Comparison of ENCODE assay signal across 27 cellular contexts in the genomic region with DNA sequence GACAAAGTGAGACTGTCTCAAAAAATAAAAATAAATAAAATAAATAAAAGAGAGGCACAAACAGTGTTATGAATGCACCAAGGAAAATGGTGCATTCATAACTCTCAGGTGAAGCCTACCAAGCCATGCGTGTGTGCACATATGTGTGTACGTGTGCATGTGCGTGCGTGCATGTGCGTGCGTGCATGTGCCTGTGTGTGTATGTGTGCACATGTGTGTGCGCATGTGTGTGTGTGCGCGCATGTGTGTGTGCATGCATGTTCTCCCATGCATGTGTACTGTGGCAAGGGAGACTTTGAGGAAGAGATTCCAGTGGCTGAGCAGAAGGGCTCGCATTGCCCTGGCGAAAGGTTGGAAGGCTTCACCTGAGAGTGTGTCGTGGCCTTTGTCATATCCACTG. TPM values are rescaled to one million over a fixed set of nuclear protein-coding genes. Genes with fewer than 3 reads are reported as not detected.
A peak's percentile ranks its signal among the peaks of the same experiment; 100 is the strongest.
DNase-seq lines count a peak whose midpoint lies in the region; ATAC-seq, FAIRE-seq and TF ChIP-seq lines count a peak whose summit lies in the region.
"Had no signal": no experiment of that assay in that cellular context is flagged by ENCODE, and none has a peak within 500 bp of the region (broad histone marks: within the 10 kb centered on the region; RNA-seq: fewer than 3 reads in every experiment).

No MANE protein-coding gene starts in this region.

- H3K4me1 ChIP-seq in Karpas-422 (ENCODE audit: low read length) = peaks cover 46% of the 10 kb centered on the region
- peaks cover 0 to 23% (median 16%) of the 10 kb centered on the region in 4 experiments; a peak in 6 of 7 replicates for H3K4me1 ChIP-seq in H1 (replicated peaks in 1 of 4; ENCODE audit: control insufficient read depth in 3 of 4, insufficient read depth in 4 of 4, low read length in 3 of 4)
- peaks cover 12 to 17% of the 10 kb centered on the region in 2 experiments for H3K4me1 ChIP-seq in trophoblast cell (ENCODE audit: control insufficient read depth in 1 of 2, insufficient read depth in 2 of 2, low read length in 2 of 2)
- H3K4me1 ChIP-seq: foreskin keratinocyte had no signal

- H3K27ac ChIP-seq in Karpas-422 (ENCODE audit: low read length) (peak overlapping the region; percentile 75; the same call in 1 of the 2 replicates), H1 (ENCODE audit: low read depth, low read length) (no peak overlapping the region), trophoblast cell (ENCODE audit: low read depth, low read length) (no peak overlapping the region)
- H3K27ac ChIP-seq: A549, foreskin keratinocyte, ovary had no signal

- H2BK5ac ChIP-seq in H1 (ENCODE audit: low read depth, low read length) = no peak overlapping the region; the same call in 1 of the 2 replicates
- no peak overlapping the region for H2BK5ac ChIP-seq in trophoblast cell (ENCODE audit: low read depth, low read length, poor library complexity)

- no peak overlapping the region for H3K4me3 ChIP-seq in Karpas-422 (ENCODE audit: low read length)
- H3K4me3 ChIP-seq in H1 (ENCODE audit: extremely low read depth in 1 of 4, insufficient read depth in 2 of 4, low read depth in 3 of 4, low read length in 4 of 4) = no peak overlapping the region
- H3K4me3 ChIP-seq in trophoblast cell (ENCODE audit: low read depth, low read length) = peak overlapping the region; percentile 8
- H3K4me3 ChIP-seq: A549, ovary had no signal

- peaks cover 48% of the 10 kb centered on the region for H3K4me1 Mint-ChIP-seq in activated T-cell treated with anti-CD3 and anti-CD28 coated beads, Interleukin-2, amount 50 U/mL, for 24 hours (ENCODE audit: low read depth)

- H4K8ac ChIP-seq in H1 (ENCODE audit: extremely low read depth, insufficient read depth, low read length) (no peak overlapping the region), trophoblast cell (ENCODE audit: low read depth, low read length) (no peak overlapping the region)

- no peak for FAIRE-seq in H1 (lab: Jason Lieb, UNC)
- FAIRE-seq: A549, islet of Langerhans, urothelium cell line had no signal

- H3K79me2 ChIP-seq in Karpas-422 (ENCODE audit: low read length) = no peaks in the 10 kb centered on the region
- no peaks in the 10 kb centered on the region for H3K79me2 ChIP-seq in H1 (ENCODE audit: control insufficient read depth in 1 of 2, insufficient read depth in 2 of 2, low read length in 2 of 2)
- no peaks in the 10 kb centered on the region for H3K79me2 ChIP-seq in trophoblast cell (ENCODE audit: control insufficient read depth, insufficient read depth, low read length, poor library complexity)

- no peaks in the 10 kb centered on the region for H3K9me2 ChIP-seq in Karpas-422 (replicated peaks; ENCODE audit: insufficient read depth, low read length)

- H3K14ac ChIP-seq in H1 (ENCODE audit: insufficient read length) (no peak overlapping the region), trophoblast cell (ENCODE audit: low read length) (no peak overlapping the region)

- H3K9ac ChIP-seq in Karpas-422 (ENCODE audit: low read length) (no peak overlapping the region), H1 (replicated peaks in 1 of 4; ENCODE audit: extremely low read depth in 1 of 4, low read depth in 3 of 4, low read length in 3 of 4) (peak overlapping the region in 1 of 4 experiments; percentile 10; a peak in 1 of 7 replicates), trophoblast cell (ENCODE audit: low read length) (no peak overlapping the region)

- peak overlapping the region; percentile 97 for H2BK15ac ChIP-seq in H1 (ENCODE audit: low read length)

- TF ChIP-seq RAD21 in H1 (IDR thresholded peaks at IDR 0.05 in 1 of 2, conservative IDR thresholded peaks at IDR 0.05 in 1 of 2; ENCODE audit: low read depth in 2 of 2, low read length in 2 of 2) = no peak

- H3K4me3 Mint-ChIP-seq in activated T-cell treated with anti-CD3 and anti-CD28 coated beads, Interleukin-2, amount 50 U/mL, for 24 hours = peak overlapping the region; percentile 99

- H2BK12ac ChIP-seq in H1 (ENCODE audit: low read depth, low read length) = peak overlapping the region; percentile 86; the same call in 1 of the 2 replicates
- no peak overlapping the region for H2BK12ac ChIP-seq in trophoblast cell (ENCODE audit: low read length)

- no peaks in the 10 kb centered on the region for H3K9me3 ChIP-seq in Karpas-422 (ENCODE audit: low read length)
- H3K9me3 ChIP-seq in H1 (ENCODE audit: insufficient read depth in 2 of 2, low read depth in 1 of 2, low read length in 1 of 2) = no peaks in the 10 kb centered on the region
- H3K9me3 ChIP-seq in trophoblast cell (ENCODE audit: insufficient read depth, low read depth, low read length) = no peaks in the 10 kb centered on the region
- H3K9me3 ChIP-seq: A549, ovary had no signal

- no peaks in the 10 kb centered on the region for H3K36me3 ChIP-seq in Karpas-422 (ENCODE audit: insufficient read depth, low read length)
- no peaks in the 10 kb centered on the region for H3K36me3 ChIP-seq in H1 (ENCODE audit: control insufficient read depth in 2 of 4, insufficient read depth in 4 of 4, low read length in 3 of 4)
- no peaks in the 10 kb centered on the region for H3K36me3 ChIP-seq in trophoblast cell (ENCODE audit: control insufficient read depth in 1 of 2, insufficient read depth in 2 of 2, low read length in 2 of 2)
- H3K36me3 ChIP-seq: cardiac muscle cell, ovary had no signal

- peak overlapping the region; percentile 4 for H4K5ac ChIP-seq in H1 (ENCODE audit: insufficient read length, low read depth, low read length)

- H3K18ac ChIP-seq in H1 (ENCODE audit: extremely low read depth, low read length) = no peak overlapping the region
- no peak overlapping the region for H3K18ac ChIP-seq in trophoblast cell (ENCODE audit: low read length)

- no peaks in the 10 kb centered on the region for H3K9me3 Mint-ChIP-seq in activated T-cell treated with anti-CD3 and anti-CD28 coated beads, Interleukin-2, amount 50 U/mL, for 24 hours
- H3K9me3 Mint-ChIP-seq: activated CD4-positive, alpha-beta T cell treated with anti-CD3 and anti-CD28 coated beads, Interleukin-2, amount 10 ng/mL, durations not matched to agents 24 days and 14 days had no signal

- TF ChIP-seq POLR2A in H1 (IDR thresholded peaks at IDR 0.05; ENCODE audit: control extremely low read depth in 1 of 2, low read depth in 2 of 2, low read length in 2 of 2) = no peak

- peak overlapping the region; percentile 99 for H4K91ac ChIP-seq in H1 (replicated peaks; ENCODE audit: insufficient read length, low read length)
- no peak overlapping the region for H4K91ac ChIP-seq in trophoblast cell (ENCODE audit: low read depth, low read length)

- peak overlapping the region; percentile 80 for H2BK20ac ChIP-seq in H1 (ENCODE audit: low read length)

- peak overlapping the region; percentile 18 for H3K56ac ChIP-seq in H1 (replicated peaks; ENCODE audit: insufficient read length, low read depth, low read length)

- H3K4ac ChIP-seq in H1 (replicated peaks; ENCODE audit: insufficient read length, low read depth, low read length) (peak overlapping the region; percentile 94), trophoblast cell (ENCODE audit: low read depth, low read length) (no peak overlapping the region)

- no peaks in the 10 kb centered on the region; the same call in 1 of the 2 replicates for H3K23me2 ChIP-seq in H1 (ENCODE audit: low read depth, low read length)

- ATAC-seq in GM19328 (IDR thresholded peaks at IDR 0.05; ENCODE audit: unreplicated experiment) = no peak
- ATAC-seq: A549, foreskin keratinocyte, PC-3, right cardiac atrium had no signal

- 94% methylated on average over 12 of the region's 12 CpGs; no CpG with 5 or more reads in 1 of the 2 experiments for WGBS in H1 (ENCODE audit: extremely low coverage in 1 of 2, insufficient coverage in 1 of 2, insufficient read length in 1 of 2, insufficient replicate concordance in 2 of 2, low coverage in 1 of 2, low lambda C conversion rate in 2 of 2, missing lambda C conversion rate in 1 of 2), 2 experiments
- WGBS in trophoblast cell (ENCODE audit: extremely low coverage, insufficient coverage, insufficient read length) = no CpG with 5 or more reads among the region's 12 CpGs

- H4K20me1 ChIP-seq in Karpas-422 (ENCODE audit: insufficient read depth, low read depth, low read length) (no peaks in the 10 kb centered on the region), H1 (replicated peaks in 1 of 2; ENCODE audit: control insufficient read depth in 1 of 2, insufficient read depth in 2 of 2, low read length in 2 of 2) (peaks cover 0 to 2% of the 10 kb centered on the region in 2 experiments)

- CTCF ChIA-PET in H1 (lab: Charles Lee; ENCODE audit: partially characterized antibody) = interaction anchor here (1.2 to 1.7 kb wide), 2 partner anchors 8 to 17 kb away, joined by 4 to 5 read pairs; no protein-coding TSS in a partner anchor

- POLR2A ChIA-PET in H1 (lab: Charles Lee; ENCODE audit: partially characterized antibody) = interaction anchor here (1.0 to 3.7 kb wide), 8 partner anchors 10 to 42 kb away, joined by 3 to 59 read pairs (median 7); a partner anchor contains a TSS

- H2AFZ ChIP-seq in Karpas-422 (ENCODE audit: low read length) (no peak overlapping the region), H1 (ENCODE audit: low read length) (no peak overlapping the region), trophoblast cell (ENCODE audit: insufficient read depth, low read length, poor library complexity) (no peak overlapping the region)

- no peak for TF ChIP-seq CTCF in H1 (IDR thresholded peaks at IDR 0.05; ENCODE audit: control extremely low read depth in 1 of 3, insufficient read depth in 1 of 3, low read depth in 1 of 3, low read length in 3 of 3)

- H4K12ac ChIP-seq in trophoblast cell (ENCODE audit: low read depth, low read length) = no peak overlapping the region

- H3K27me3 Mint-ChIP-seq in activated T-cell treated with anti-CD3 and anti-CD28 coated beads, Interleukin-2, amount 50 U/mL, for 24 hours = no peaks in the 10 kb centered on the region
- H3K27me3 Mint-ChIP-seq: activated CD4-positive, alpha-beta T cell treated with anti-CD3 and anti-CD28 coated beads, Interleukin-2, amount 10 ng/mL, durations not matched to agents 24 days and 14 days had no signal

- H3K4me2 ChIP-seq in Karpas-422 (ENCODE audit: low read depth, low read length, poor library complexity, severe bottlenecking) (no peak overlapping the region), H1 (ENCODE audit: insufficient read depth in 1 of 2, low read depth in 2 of 2, low read length in 2 of 2) (peak overlapping the region; percentile 11 to 66; a peak in 2 of 4 replicates), trophoblast cell (ENCODE audit: low read length) (no peak overlapping the region)
- H3K4me2 ChIP-seq: A549 had no signal

- H2AK5ac ChIP-seq in H1 (ENCODE audit: low read depth, low read length) (peak overlapping the region; percentile 98), trophoblast cell (ENCODE audit: low read length) (no peak overlapping the region)

- H2BK120ac ChIP-seq in H1 (replicated peaks; ENCODE audit: low read depth, low read length) (peak overlapping the region; percentile 57), trophoblast cell (ENCODE audit: insufficient read depth, low read length, poor library complexity) (no peak overlapping the region)

- H3K27me3 ChIP-seq in Karpas-422 (ENCODE audit: low read length) = no peaks in the 10 kb centered on the region
- no peaks in the 10 kb centered on the region; a peak in 1 of 7 replicates for H3K27me3 ChIP-seq in H1 (replicated peaks in 1 of 4; ENCODE audit: control insufficient read depth in 3 of 4, extremely low read depth in 1 of 4, insufficient read depth in 3 of 4, low read length in 3 of 4)
- H3K27me3 ChIP-seq in trophoblast cell (ENCODE audit: insufficient read depth, low read length) = no peaks in the 10 kb centered on the region
- H3K27me3 ChIP-seq: cardiac muscle cell, ovary had no signal

- H3K23ac ChIP-seq in H1 (ENCODE audit: insufficient read length) = no peak overlapping the region
- H3K23ac ChIP-seq in trophoblast cell (ENCODE audit: low read length) = no peak overlapping the region

- TF ChIP-seq EP300 in H1 (IDR thresholded peaks at IDR 0.05; ENCODE audit: borderline replicate concordance in 1 of 2, low read depth in 2 of 2, low read length in 2 of 2) = no peak

- peaks cover 65% of the 10 kb centered on the region for H3K36me3 Mint-ChIP-seq in activated T-cell treated with anti-CD3 and anti-CD28 coated beads, Interleukin-2, amount 50 U/mL, for 24 hours (ENCODE audit: low read depth)

- no peak for DNase-seq in activated T-cell treated with anti-CD3 and anti-CD28 coated beads, Interleukin-2, amount 50 U/mL, for 24 hours
- DNase-seq in activated T-cell treated with anti-CD3 and anti-CD28 coated beads for 4 hours (no peak), Karpas-422 (no peak), H1 (ENCODE audit: low read depth in 1 of 2, low spot score in 2 of 2) (no peak), trophoblast cell (no peak), HCEC 1CT (no peak), activated gamma-delta T cell treated with Interleukin-2 at 50 U/mL for 16 hours (no peak)
- DNase-seq: activated CD4-positive, alpha-beta T cell treated with anti-CD3 and anti-CD28 coated beads, Interleukin-2, amount 10 ng/mL, durations not matched to agents 24 days and 14 days; activated CD8-positive, alpha-beta memory T cell treated with anti-CD3 and anti-CD28 coated beads, Interleukin-2, amount 50 U/mL, for 48 hours; activated gamma-delta T cell; amygdala; dermis blood vessel endothelial cell; foreskin keratinocyte; hippocampal formation; NCI-H187; NCI-H774; ovary; PC-3; right cardiac atrium; SHP77 had no signal

- H3K79me1 ChIP-seq in H1 (ENCODE audit: low read depth, low read length) = 0 out of 2 replicates have a peak, but pooled peaks cover 2% of the 10 kb centered on the region
- H3K79me1 ChIP-seq in trophoblast cell (ENCODE audit: low read length) = peaks cover 16% of the 10 kb centered on the region

- H3K27ac Mint-ChIP-seq in activated T-cell treated with anti-CD3 and anti-CD28 coated beads, Interleukin-2, amount 50 U/mL, for 24 hours = no peak overlapping the region

RNA-seq across cellular contexts. Expression of a gene that starts 4.7 kb away (rescaled TPM):
- 0.63 and 1.0 TPM in 2 replicates for total RNA-seq in Karpas-422 (2014; rRNA removed; shearing (Covaris generic); ENCODE audit: low replicate concordance)
- 1.6 and 1.8 TPM in 2 replicates for total RNA-seq in H1 (2021; fragmentation: NEBNext Ultra II Directional; extraction: Animal tissue kit (Norgen Biotek cat#: 25700))
- 1.3 and 1.5 TPM in 2 replicates for polyA plus RNA-seq in H1 (2011; rRNA removed)
- 0.76 TPM for polyA plus RNA-seq in H1 (2011; cell fraction: cytosol; rRNA removed)
- 2.7 TPM for polyA plus RNA-seq in H1 (2011; cell fraction: nucleus; rRNA removed)
- 0.46 to 1.7 TPM (median 0.89 TPM) in 4 replicates for polyA plus RNA-seq in H1 (2012, experiment 1 of 2)
- 0.92 TPM for polyA plus RNA-seq in H1 (2012, experiment 2 of 2)
- polyA plus RNA-seq in H1 (2013, experiment 1 of 2) = 4.0 TPM
- 3.8 TPM for polyA plus RNA-seq in H1 (2013, experiment 2 of 2)
- polyA minus RNA-seq in H1 (2011; rRNA and poly(A)+ RNA removed) = 2.1 and 3.2 TPM in 2 replicates
- polyA minus RNA-seq in H1 (2011; cell fraction: cytosol; rRNA and poly(A)+ RNA removed) = 0.44 TPM
- polyA minus RNA-seq in H1 (2011; cell fraction: nucleus; rRNA and poly(A)+ RNA removed) = 2.6 TPM
- 0.10 and 0.15 TPM in 2 replicates for polyA plus RNA-seq in trophoblast cell (2013)
- total RNA-seq: dermis blood vessel endothelial cell, epithelial cell of proximal tubule, foreskin keratinocyte, PC-3 had no signal
- polyA plus RNA-seq: BJ, foreskin keratinocyte had no signal

RNA-seq across cellular contexts. Expression of a gene that starts 11.2 kb away (rescaled TPM):
- total RNA-seq in Karpas-422 (2014; rRNA removed; shearing (Covaris generic); ENCODE audit: low replicate concordance) = 39.6 and 45.8 TPM in 2 replicates
- total RNA-seq in H1 (2021; fragmentation: NEBNext Ultra II Directional; extraction: Animal tissue kit (Norgen Biotek cat#: 25700)) = 102 and 106 TPM in 2 replicates
- polyA plus RNA-seq in H1 (2011; rRNA removed) = 89.0 and 119 TPM in 2 replicates
- 91.7 TPM for polyA plus RNA-seq in H1 (2011; cell fraction: cytosol; rRNA removed)
- 116 TPM for polyA plus RNA-seq in H1 (2011; cell fraction: nucleus; rRNA removed)
- polyA plus RNA-seq in H1 (2012, experiment 1 of 2) = 90.0 to 121 TPM (median 112 TPM) in 4 replicates
- polyA plus RNA-seq in H1 (2012, experiment 2 of 2) = 101 TPM
- polyA plus RNA-seq in H1 (2013, experiment 1 of 2) = 129 TPM
- 122 TPM for polyA plus RNA-seq in H1 (2013, experiment 2 of 2)
- polyA minus RNA-seq in H1 (2011; rRNA and poly(A)+ RNA removed) = 70.3 and 84.6 TPM in 2 replicates
- 86.7 TPM for polyA minus RNA-seq in H1 (2011; cell fraction: cytosol; rRNA and poly(A)+ RNA removed)
- 53.3 TPM for polyA minus RNA-seq in H1 (2011; cell fraction: nucleus; rRNA and poly(A)+ RNA removed)
- polyA plus RNA-seq in trophoblast cell (2013) = 258 and 266 TPM in 2 replicates

Comparison
In these comparisons a context has a peak if more than half of its experiments do, and no peak if none do; other contexts are left out.
1. H3K4me2 ChIP-seq: peak in H1 (2 of 2); none in Karpas-422 (single experiment) and trophoblast cell (single experiment).